19 cellular contexts compared by ENCODE assay signal in the genomic region with DNA sequence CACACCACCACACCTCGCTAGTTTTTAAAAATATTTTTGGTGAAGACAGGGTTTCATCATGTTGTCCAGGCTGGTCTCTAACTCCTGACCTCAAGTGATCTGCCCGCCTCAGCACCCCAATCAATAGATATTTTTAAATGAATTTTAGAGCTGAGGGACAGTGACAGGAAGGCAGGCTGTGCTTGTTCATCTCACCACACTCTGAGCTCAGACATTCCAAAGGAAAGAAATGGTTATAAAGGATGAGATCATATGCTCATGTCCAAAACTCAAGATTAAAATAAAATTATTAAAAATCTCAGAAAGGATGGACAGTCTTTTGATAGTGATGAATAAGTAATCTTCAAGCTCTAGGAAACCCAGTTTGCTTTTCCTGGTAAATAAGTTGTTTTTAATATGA. TPM values are rescaled to one million over a fixed set of nuclear protein-coding genes. Genes with fewer than 3 reads are reported as not detected.
DNase-seq lines count a peak whose midpoint lies in the region; ATAC-seq and TF ChIP-seq lines count a peak whose summit lies in the region.
"Had no signal": no experiment of that assay in that cellular context is flagged by ENCODE, and none has a peak within 500 bp of the region (broad histone marks: within the 10 kb centered on the region; RNA-seq: fewer than 3 reads in every experiment).

No MANE protein-coding gene starts in this region.

- H3K4me3 Mint-ChIP-seq in Caco-2 (ENCODE audit: unreplicated experiment) (no peak overlapping the region), CD14-positive monocyte (no peak overlapping the region)
- H3K4me3 Mint-ChIP-seq: CD8-positive, alpha-beta T cell; IgD-negative memory B cell had no signal

- no peak for ATAC-seq in GM18909 (IDR thresholded peaks at IDR 0.05; ENCODE audit: poor library complexity, unreplicated experiment)
- ATAC-seq: CD8-positive, alpha-beta T cell; GM12878 had no signal

- H3K4me1 Mint-ChIP-seq in Caco-2 (ENCODE audit: low read depth, unreplicated experiment) (peaks cover 55% of the 10 kb centered on the region), CD14-positive monocyte (peaks cover 25% of the 10 kb centered on the region)
- H3K4me1 Mint-ChIP-seq: IgD-negative memory B cell had no signal

- H3K36me3 Mint-ChIP-seq in Caco-2 (ENCODE audit: insufficient read depth, unreplicated experiment) (peaks cover 40% of the 10 kb centered on the region), CD14-positive monocyte (no peaks in the 10 kb centered on the region)
- H3K36me3 Mint-ChIP-seq: CD8-positive, alpha-beta T cell had no signal

- no peaks in the 10 kb centered on the region for H3K27me3 Mint-ChIP-seq in Caco-2 (ENCODE audit: insufficient read depth, unreplicated experiment)
- H3K27me3 Mint-ChIP-seq in CD14-positive monocyte (ENCODE audit: low read depth in 3 of 3): peaks cover 0 to 6% (median 5%) of the 10 kb centered on the region in 3 donors

- H3K27ac Mint-ChIP-seq in Caco-2 (ENCODE audit: unreplicated experiment) (peak overlapping the region; percentile 51), CD14-positive monocyte (no peak overlapping the region)
- H3K27ac Mint-ChIP-seq: CD8-positive, alpha-beta T cell; IgD-negative memory B cell had no signal

- peaks cover 31% of the 10 kb centered on the region for H3K4me1 ChIP-seq in Caco-2
- H3K4me1 ChIP-seq: BE2C had no signal

- POLR2A ChIA-PET in Caco-2 (lab: Charles Lee) (no interaction called here), GM10248 (lab: Yijun Ruan, JAX) (no interaction called here)

- no peaks in the 10 kb centered on the region for H3K9me3 Mint-ChIP-seq in Caco-2 (ENCODE audit: unreplicated experiment)
- peaks cover 0 to 3% (median 0%) of the 10 kb centered on the region in 7 donors for H3K9me3 Mint-ChIP-seq in CD14-positive monocyte
- H3K9me3 Mint-ChIP-seq: CD8-positive, alpha-beta T cell; IgD-negative memory B cell had no signal

- no peaks in the 10 kb centered on the region for H3K27me3 ChIP-seq in Caco-2 (replicated peaks; ENCODE audit: control insufficient read depth, insufficient read depth, low read length)
- H3K27me3 ChIP-seq: BE2C had no signal

- H3K4me3 ChIP-seq in Caco-2 (ENCODE audit: low read depth, low read length): no peak overlapping the region
- H3K4me3 ChIP-seq: GM12878, HAP-1 had no signal

- intact Hi-C loops in Caco-2 (cut with micrococcal nuclease; ENCODE audit: unreplicated experiment): loop anchor here (2.0 to 5.0 kb wide), 2 partner anchors 51 to 172 kb away; no protein-coding TSS in a partner anchor
- intact Hi-C loops in CD14-positive monocyte (cut with micrococcal nuclease): no loop called here

- H3K27ac ChIP-seq in epithelial cell of prostate: peak overlapping the region; percentile 69
- H3K27ac ChIP-seq: C4-2B had no signal

- no peak for TF ChIP-seq CTCF in Caco-2 (IDR thresholded peaks at IDR 0.05; ENCODE audit: insufficient read depth in 1 of 2, low read depth in 1 of 2, low read length in 1 of 2, severe bottlenecking in 1 of 2, unreplicated experiment in 1 of 2)
- no peak for TF ChIP-seq CTCF in GM10248 (IDR thresholded peaks at IDR 0.05; ENCODE audit: control extremely low read depth, extremely low read depth, low read depth, missing control alignments)
- no peak for TF ChIP-seq CTCF in CD14-positive monocyte (IDR thresholded peaks at IDR 0.05)

- BruUV-seq in Caco-2 (replicated peaks; lab: Mats Ljungman, UMichigan): no TSS peak

- no peak for DNase-seq in Caco-2
- peak; percentile 24 for DNase-seq in M059J (ENCODE audit: low read depth)
- DNase-seq in epithelial cell of prostate (ENCODE audit: low read depth, low spot score): no peak
- no peak for DNase-seq in GM10248 (ENCODE audit: extremely low spot score)
- no peak for DNase-seq in CD14-positive monocyte (ENCODE audit: low spot score)
- DNase-seq in NCI-H2107 treated with DMSO at 0.1 percent for 48 hours (lab: John Stamatoyannopoulos, UW; ENCODE audit: unreplicated experiment): no peak
- DNase-seq: ACHN; BE2C; CD8-positive, alpha-beta T cell; COR-L47; DND-41; KG1 had no signal

- H3K9me3 ChIP-seq in Caco-2: no peaks in the 10 kb centered on the region
- H3K9me3 ChIP-seq: BE2C, HAP-1 had no signal

- CTCF ChIA-PET in Caco-2 (lab: Charles Lee): no interaction called here
- CTCF ChIA-PET in GM10248 (lab: Yijun Ruan, JAX): no interaction called here

- H3K36me3 ChIP-seq in Caco-2 (ENCODE audit: control insufficient read depth, insufficient read depth, low read length): no peaks in the 10 kb centered on the region
- H3K36me3 ChIP-seq: BE2C, HAP-1 had no signal

RNA-seq across cellular contexts. Expression of a gene that starts 40.9 kb away (rescaled TPM):
- total RNA-seq in Caco-2 (2022): 0.29 and 0.56 TPM in 2 replicates
- not detected in 2 replicates for total RNA-seq in M059J (2014; rRNA removed; shearing (Covaris generic))
- polyA plus RNA-seq in CD14-positive monocyte: under 1 TPM; 0.12 to 0.22 TPM
- total RNA-seq: A172; CD8-positive, alpha-beta T cell; HT1080 had no signal
